Comparison of ENCODE assay signal across 8 cellular contexts in the genomic region with DNA sequence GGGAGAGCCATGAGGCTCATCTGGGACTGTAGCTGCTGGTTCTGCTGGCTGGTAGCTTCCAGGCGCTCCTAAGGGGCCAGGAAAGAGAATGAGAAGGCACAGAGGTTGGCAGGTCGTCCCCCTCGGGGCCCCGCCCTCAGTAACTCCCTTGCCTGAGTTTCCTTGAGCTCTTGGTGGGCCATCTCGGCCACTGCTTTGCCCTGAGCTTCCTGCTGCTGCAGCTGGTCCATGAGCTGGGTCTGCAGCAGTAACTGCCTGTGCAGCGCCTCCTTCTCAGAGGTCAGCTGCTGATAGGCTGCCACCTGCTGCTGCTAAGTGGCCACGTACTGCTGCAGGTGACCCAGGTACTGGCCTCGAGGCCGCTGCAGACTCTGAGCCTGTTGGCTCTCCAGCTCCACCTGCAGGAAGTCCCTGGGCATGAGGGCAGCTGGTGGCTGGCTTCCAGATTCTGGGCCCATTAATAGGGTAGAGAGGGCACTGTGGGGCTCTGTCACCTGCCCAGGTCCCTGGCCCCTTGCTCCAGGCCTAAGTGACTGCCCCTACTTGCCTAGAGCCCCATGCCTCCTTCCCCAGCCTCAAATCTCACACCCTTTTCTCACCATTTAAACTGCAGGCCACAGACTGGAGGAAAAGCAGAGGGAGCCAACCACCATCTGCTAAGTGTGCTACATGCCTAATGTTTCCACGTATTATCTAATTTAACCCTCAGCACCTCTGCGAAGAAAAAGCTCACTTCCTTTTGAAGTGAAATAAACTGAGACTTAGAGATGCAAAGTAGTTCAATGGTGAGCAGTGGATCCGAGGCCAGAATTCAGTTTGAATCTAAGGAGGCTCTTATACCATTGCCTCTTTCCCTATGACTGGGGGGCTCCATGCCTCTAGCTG. TPM values are rescaled to one million over a fixed set of nuclear protein-coding genes. Genes with fewer than 3 reads are reported as not detected.
DNase-seq lines count a peak whose midpoint lies in the region; ATAC-seq, FAIRE-seq and TF ChIP-seq lines count a peak whose summit lies in the region.

No MANE protein-coding gene starts in this region.

- DNase-seq in DMS153 treated with DMSO at 0.1 percent for 48 hours (lab: John Stamatoyannopoulos, UW; ENCODE audit: unreplicated experiment) (peak; percentile 18), HL-60 (ENCODE audit: low read depth in 1 of 2, low spot score in 1 of 2) (peak in 1 of 2 experiments; percentile 64), RCC 7860 (ENCODE audit: low spot score) (peak; percentile 38), left ventricle myocardium inferior (peak; percentile 41)
- peak; percentile 79 for DNase-seq in activated naive CD4-positive, alpha-beta T cell treated with anti-CD3 and anti-CD28 coated beads for 36 hours
- DNase-seq in stimulated activated CD4-positive, alpha-beta T cell treated with anti-CD3 and anti-CD28 coated beads, Interleukin-12 subunit alpha, Interleukin-12 subunit beta, amount 100 ng/mL, for 24 hours (ENCODE audit: low read depth in 2 of 2): peak; percentile 11 to 42

- no peak overlapping the region for H3K27ac Mint-ChIP-seq in activated naive CD4-positive, alpha-beta T cell treated with anti-CD3 and anti-CD28 coated beads for 36 hours

- CTCF ChIA-PET in activated naive CD4-positive, alpha-beta T cell treated with anti-CD3 and anti-CD28 coated beads for 36 hours (lab: Charles Lee): interaction anchor here (0.7 to 3.8 kb wide), 17 partner anchors 9 to 221 kb away, joined by 3 to 24 read pairs (median 4); partner anchors contain the start of genes HDDC3, RCCD1, UNC45A and VPS33B

- TF ChIP-seq CTCF in HL-60 (IDR thresholded peaks at IDR 0.05; ENCODE audit: insufficient read depth, low read length) (peak; percentile 61), left ventricle myocardium inferior (IDR thresholded peaks at IDR 0.05; ENCODE audit: borderline replicate concordance) (peak; percentile 71)

- no peaks in the 10 kb centered on the region for H3K9me3 ChIP-seq in left ventricle myocardium inferior (replicated peaks)

- H3K27me3 Mint-ChIP-seq in activated naive CD4-positive, alpha-beta T cell treated with anti-CD3 and anti-CD28 coated beads for 36 hours (ENCODE audit: low read depth): no peaks in the 10 kb centered on the region

- no peaks in the 10 kb centered on the region for H3K36me3 ChIP-seq in left ventricle myocardium inferior

- H3K4me3 Mint-ChIP-seq in activated naive CD4-positive, alpha-beta T cell treated with anti-CD3 and anti-CD28 coated beads for 36 hours: no peak overlapping the region

- no peak for ATAC-seq in GM18520 (IDR thresholded peaks at IDR 0.05; ENCODE audit: unreplicated experiment)
- ATAC-seq in HG02840 (IDR thresholded peaks at IDR 0.05; ENCODE audit: low FRiP score, unreplicated experiment): no peak

- H3K9me3 Mint-ChIP-seq in activated naive CD4-positive, alpha-beta T cell treated with anti-CD3 and anti-CD28 coated beads for 36 hours: no peaks in the 10 kb centered on the region

- H3K4me1 Mint-ChIP-seq in activated naive CD4-positive, alpha-beta T cell treated with anti-CD3 and anti-CD28 coated beads for 36 hours (ENCODE audit: low read depth): no peaks in the 10 kb centered on the region

- intact Hi-C loops in activated naive CD4-positive, alpha-beta T cell treated with anti-CD3 and anti-CD28 coated beads for 36 hours (cut with micrococcal nuclease): loop anchor here (1.0 kb wide), 2 partner anchors 39 to 77 kb away; partner anchors contain the start of gene PRC1
- intact Hi-C loops in left ventricle myocardium inferior (cut with micrococcal nuclease): no loop called here

- no peak for FAIRE-seq in RCC 7860 (lab: Jason Lieb, UNC)

- H3K4me3 ChIP-seq in HL-60 (replicated peaks; ENCODE audit: insufficient read depth, low read length) (no peak overlapping the region), left ventricle myocardium inferior (no peak overlapping the region)

- H3K27me3 ChIP-seq in HL-60 (ENCODE audit: insufficient read depth, poor library complexity, severe bottlenecking) (no peaks in the 10 kb centered on the region), left ventricle myocardium inferior (ENCODE audit: low read depth) (peaks cover 12% of the 10 kb centered on the region)

- H3K36me3 Mint-ChIP-seq in activated naive CD4-positive, alpha-beta T cell treated with anti-CD3 and anti-CD28 coated beads for 36 hours (ENCODE audit: low read depth): no peaks in the 10 kb centered on the region

- H3K27ac ChIP-seq in HL-60 (replicated peaks) (no peak overlapping the region), left ventricle myocardium inferior (replicated peaks) (no peak overlapping the region)

- no peaks in the 10 kb centered on the region for H3K4me1 ChIP-seq in left ventricle myocardium inferior

RNA-seq across cellular contexts. Expression of gene VPS33B, which starts 10.8 kb away (rescaled TPM):
- total RNA-seq in activated naive CD4-positive, alpha-beta T cell treated with anti-CD3 and anti-CD28 coated beads for 36 hours: 10 to 100 TPM; 19.8 to 21.2 TPM
- total RNA-seq in left ventricle myocardium inferior: 4.8 TPM

RNA-seq across cellular contexts. Expression of gene PRC1, which starts 38.8 kb away (rescaled TPM):
- 100 to 1,000 TPM; 173 TPM for total RNA-seq in activated naive CD4-positive, alpha-beta T cell treated with anti-CD3 and anti-CD28 coated beads for 36 hours
- 3.4 TPM for total RNA-seq in left ventricle myocardium inferior

Comparison
In these comparisons a context has a peak if more than half of its experiments do, and no peak if none do; other contexts are left out.
1. RNA of gene PRC1, which starts 38.8 kb away (total RNA-seq): 173 TPM in activated naive CD4-positive, alpha-beta T cell treated with anti-CD3 and anti-CD28 coated beads for 36 hours; 3.4 TPM in left ventricle myocardium inferior (single experiment); every median in the first group is over 10 times any median in the second.